1 cellular context compared by ENCODE assay signal in genomic region chr15:61830536-61831330, GRCh38.
TF ChIP-seq lines count a peak whose summit lies in the region.

No MANE protein-coding gene starts in this region.

TF ChIP-seq in GM23338, 12 proteins besides CTCF, POLR2A, EP300 and RAD21 (continued from another document):
- TF ChIP-seq ZNF462 (CRISPR knock-in tag; IDR thresholded peaks at IDR 0.05) (no peak), NANOG (IDR thresholded peaks at IDR 0.05; ENCODE audit: borderline replicate concordance) (no peak), CREB1 (CRISPR knock-in tag; IDR thresholded peaks at IDR 0.05; ENCODE audit: low read depth) (no peak), STAT1 (IDR thresholded peaks at IDR 0.05; ENCODE audit: unreplicated experiment) (no peak), ZNF114 (CRISPR knock-in tag; IDR thresholded peaks at IDR 0.05) (no peak), REST (IDR thresholded peaks at IDR 0.05; ENCODE audit: unreplicated experiment) (no peak), POLR2AphosphoS5 (IDR thresholded peaks at IDR 0.05; ENCODE audit: low read depth) (no peak), EZH2phosphoT487 (IDR thresholded peaks at IDR 0.05; ENCODE audit: unreplicated experiment) (no peak), ZNF331 (CRISPR knock-in tag; IDR thresholded peaks at IDR 0.05; ENCODE audit: low read depth) (no peak), EZH2 (IDR thresholded peaks at IDR 0.05; ENCODE audit: low read depth, unreplicated experiment) (no peak)
